31 cellular contexts compared by ENCODE assay signal in genomic region chr5:169754737-169755136, GRCh38.
"Had no signal": no experiment of that assay in that cellular context is flagged by ENCODE, and none has a peak within 500 bp of the region (broad histone marks: within the 10 kb centered on the region; RNA-seq: fewer than 3 reads in every experiment).

No MANE protein-coding gene starts in this region.

- H3K27me3 Mint-ChIP-seq: activated CD4-positive, alpha-beta memory T cell treated with anti-CD3 and anti-CD28 coated beads for 36 hours; activated CD4-positive, alpha-beta T cell treated with anti-CD3 and anti-CD28 coated beads for 36 hours; activated CD4-positive, alpha-beta T cell treated with anti-CD3 and anti-CD28 coated beads, Interleukin-2, amount 10 ng/mL, durations not matched to agents 24 days and 14 days; activated CD8-positive, alpha-beta memory T cell treated with anti-CD3 and anti-CD28 coated beads, Interleukin-2, amount 10 ng/mL, durations not matched to agents 7 days and 5 days; activated naive CD4-positive, alpha-beta T cell treated with anti-CD3 and anti-CD28 coated beads, Interleukin-2, amount 10 ng/mL, durations not matched to agents 7 days and 5 days; activated naive CD8-positive, alpha-beta T cell treated with anti-CD3 and anti-CD28 coated beads, Interleukin-2, amount 10 ng/mL, durations not matched to agents 7 days and 5 days; dendritic cell treated with granulocyte-macrophage colony-stimulating factor and Interleukin-4, amounts not matched to agents 40 ng/mL and 50 ng/mL, for 4 days had no signal

- H3K9me3 ChIP-seq: ascending aorta, breast epithelium, esophagus muscularis mucosa, gastrocnemius medialis had no signal

- H3K27ac Mint-ChIP-seq: activated CD4-positive, alpha-beta memory T cell treated with anti-CD3 and anti-CD28 coated beads for 36 hours; activated CD4-positive, alpha-beta T cell treated with anti-CD3 and anti-CD28 coated beads for 36 hours; activated CD4-positive, alpha-beta T cell treated with anti-CD3 and anti-CD28 coated beads, Interleukin-2, amount 10 ng/mL, durations not matched to agents 24 days and 14 days; activated CD8-positive, alpha-beta memory T cell treated with anti-CD3 and anti-CD28 coated beads, Interleukin-2, amount 10 ng/mL, durations not matched to agents 7 days and 5 days; activated CD8-positive, alpha-beta T cell treated with anti-CD3 and anti-CD28 coated beads, Interleukin-2, amount 10 ng/mL, durations not matched to agents 7 days and 5 days; activated naive CD4-positive, alpha-beta T cell treated with anti-CD3 and anti-CD28 coated beads, Interleukin-2, amount 10 ng/mL, durations not matched to agents 7 days and 5 days; activated naive CD4-positive, alpha-beta T cell treated with anti-CD3 and anti-CD28 coated beads, Interleukin-2, amount 50 U/mL, for 72 hours; activated naive CD8-positive, alpha-beta T cell treated with anti-CD3 and anti-CD28 coated beads, Interleukin-2, amount 10 ng/mL, durations not matched to agents 7 days and 5 days; activated T-helper 1 cell treated with anti-CD3 and anti-CD28 coated beads, Interleukin-12 subunit alpha, Interleukin-12 subunit beta, Interleukin-2, Interleukin-4 antibody, amounts not matched to agents 30 ng/mL and 10 ng/mL and 1 ng/mL, durations not matched to agents 14 hours and 24 hours and 36 hours; activated T-helper 2 cell treated with anti-CD3 and anti-CD28 coated beads, Interferon-gamma antibody, Interleukin-2, Interleukin-4, amounts not matched to agents 10 μg/mL and 5 μg/mL and 100 μg/mL, durations not matched to agents 14 hours and 24 hours and 36 hours; brain; dendritic cell treated with granulocyte-macrophage colony-stimulating factor and Interleukin-4, amounts not matched to agents 40 ng/mL and 50 ng/mL, for 4 days had no signal

- H3K4me1 ChIP-seq: ascending aorta, esophagus muscularis mucosa, foreskin keratinocyte, gastrocnemius medialis had no signal

- H3K36me3 Mint-ChIP-seq: brain had no signal

- ATAC-seq: activated CD4-positive, alpha-beta T cell treated with anti-CD3 and anti-CD28 coated beads for 36 hours; activated CD8-positive, alpha-beta memory T cell treated with anti-CD3 and anti-CD28 coated beads, Interleukin-2, amount 10 ng/mL, durations not matched to agents 7 days and 5 days; activated CD8-positive, alpha-beta T cell treated with anti-CD3 and anti-CD28 coated beads, Interleukin-2, amount 10 ng/mL, durations not matched to agents 7 days and 5 days; activated naive CD4-positive, alpha-beta T cell treated with anti-CD3 and anti-CD28 coated beads, Interleukin-2, amount 50 U/mL, for 72 hours; foreskin keratinocyte; gastrocnemius medialis had no signal

- H3K4me1 Mint-ChIP-seq: activated CD4-positive, alpha-beta T cell treated with anti-CD3 and anti-CD28 coated beads for 36 hours; brain had no signal

- H3K4me3 ChIP-seq: ascending aorta, breast epithelium, cardiac muscle cell, coronary artery, dorsolateral prefrontal cortex, esophagus muscularis mucosa, gastrocnemius medialis had no signal

- DNase-seq: activated CD4-positive, alpha-beta memory T cell treated with anti-CD3 and anti-CD28 coated beads for 36 hours; activated CD4-positive, alpha-beta T cell treated with anti-CD3 and anti-CD28 coated beads for 36 hours; activated CD4-positive, alpha-beta T cell treated with anti-CD3 and anti-CD28 coated beads, Interleukin-2, amount 10 ng/mL, durations not matched to agents 24 days and 14 days; activated CD4-positive, CD25-positive, alpha-beta regulatory T cell; activated CD4-positive, CD25-positive, alpha-beta regulatory T cell treated with anti-CD3 and anti-CD28 coated beads, Interleukin-2, amount 50 U/mL, for 72 hours; activated CD8-positive, alpha-beta memory T cell treated with anti-CD3 and anti-CD28 coated beads, Interleukin-2, amount 10 ng/mL, durations not matched to agents 7 days and 5 days; activated CD8-positive, alpha-beta memory T cell treated with anti-CD3 and anti-CD28 coated beads, Interleukin-2, amount 50 U/mL, for 4 hours; activated CD8-positive, alpha-beta T cell treated with anti-CD3 and anti-CD28 coated beads, Interleukin-2, amount 10 ng/mL, durations not matched to agents 7 days and 5 days; activated effector memory CD4-positive, alpha-beta T cell treated with anti-CD3 and anti-CD28 coated beads, Interleukin-2, amount 50 U/mL, for 16 hours; activated naive CD4-positive, alpha-beta T cell; activated naive CD4-positive, alpha-beta T cell treated with anti-CD3 and anti-CD28 coated beads, Interleukin-2, amount 10 ng/mL, durations not matched to agents 7 days and 5 days; activated naive CD8-positive, alpha-beta T cell treated with anti-CD3 and anti-CD28 coated beads, Interleukin-2, amount 10 ng/mL, durations not matched to agents 7 days and 5 days; activated T-cell treated with anti-CD3 and anti-CD28 coated beads, Interleukin-2, amount 50 U/mL, for 1 hour; activated T-cell treated with anti-CD3 and anti-CD28 coated beads, Interleukin-2, amount 50 U/mL, for 48 hours; central memory CD4-positive, alpha-beta T cell; dorsolateral prefrontal cortex; effector memory CD4-positive, alpha-beta T cell; erythroblast; foreskin keratinocyte; gastrocnemius medialis; T-helper 2 cell had no signal

- H3K4me3 Mint-ChIP-seq: activated CD4-positive, alpha-beta memory T cell treated with anti-CD3 and anti-CD28 coated beads for 36 hours; activated CD4-positive, alpha-beta T cell treated with anti-CD3 and anti-CD28 coated beads for 36 hours; activated CD4-positive, alpha-beta T cell treated with anti-CD3 and anti-CD28 coated beads, Interleukin-2, amount 10 ng/mL, durations not matched to agents 24 days and 14 days; activated CD8-positive, alpha-beta memory T cell treated with anti-CD3 and anti-CD28 coated beads, Interleukin-2, amount 10 ng/mL, durations not matched to agents 7 days and 5 days; activated CD8-positive, alpha-beta T cell treated with anti-CD3 and anti-CD28 coated beads, Interleukin-2, amount 10 ng/mL, durations not matched to agents 7 days and 5 days; activated naive CD4-positive, alpha-beta T cell treated with anti-CD3 and anti-CD28 coated beads, Interleukin-2, amount 10 ng/mL, durations not matched to agents 7 days and 5 days; activated naive CD8-positive, alpha-beta T cell treated with anti-CD3 and anti-CD28 coated beads, Interleukin-2, amount 10 ng/mL, durations not matched to agents 7 days and 5 days; activated T-helper 1 cell treated with anti-CD3 and anti-CD28 coated beads, Interleukin-12 subunit alpha, Interleukin-12 subunit beta, Interleukin-2, Interleukin-4 antibody, amounts not matched to agents 30 ng/mL and 10 ng/mL and 1 ng/mL, durations not matched to agents 14 hours and 24 hours and 36 hours; brain; dendritic cell treated with granulocyte-macrophage colony-stimulating factor and Interleukin-4, amounts not matched to agents 40 ng/mL and 50 ng/mL, for 4 days had no signal

- H3K36me3 ChIP-seq: ascending aorta, breast epithelium, cardiac muscle cell, esophagus muscularis mucosa, gastrocnemius medialis had no signal

- H3K27me3 ChIP-seq: ascending aorta, breast epithelium, cardiac muscle cell, foreskin keratinocyte, gastrocnemius medialis had no signal

- H3K27ac ChIP-seq: ascending aorta, cardiac muscle cell, coronary artery, dorsolateral prefrontal cortex, esophagus muscularis mucosa, foreskin keratinocyte, gastrocnemius medialis had no signal

- H3K9me3 Mint-ChIP-seq: activated CD4-positive, alpha-beta memory T cell treated with anti-CD3 and anti-CD28 coated beads for 36 hours; activated CD4-positive, alpha-beta T cell treated with anti-CD3 and anti-CD28 coated beads, Interleukin-2, amount 10 ng/mL, durations not matched to agents 24 days and 14 days; activated naive CD4-positive, alpha-beta T cell treated with anti-CD3 and anti-CD28 coated beads, Interleukin-2, amount 10 ng/mL, durations not matched to agents 7 days and 5 days; activated naive CD4-positive, alpha-beta T cell treated with anti-CD3 and anti-CD28 coated beads, Interleukin-2, amount 50 U/mL, for 72 hours; activated naive CD8-positive, alpha-beta T cell treated with anti-CD3 and anti-CD28 coated beads, Interleukin-2, amount 10 ng/mL, durations not matched to agents 7 days and 5 days; activated T-helper 1 cell treated with anti-CD3 and anti-CD28 coated beads, Interleukin-12 subunit alpha, Interleukin-12 subunit beta, Interleukin-2, Interleukin-4 antibody, amounts not matched to agents 30 ng/mL and 10 ng/mL and 1 ng/mL, durations not matched to agents 14 hours and 24 hours and 36 hours; activated T-helper 2 cell treated with anti-CD3 and anti-CD28 coated beads, Interferon-gamma antibody, Interleukin-2, Interleukin-4, amounts not matched to agents 10 μg/mL and 5 μg/mL and 100 μg/mL, durations not matched to agents 14 hours and 24 hours and 36 hours; brain; dendritic cell treated with granulocyte-macrophage colony-stimulating factor and Interleukin-4, amounts not matched to agents 40 ng/mL and 50 ng/mL, for 4 days had no signal
